Comparison of ENCODE assay signal across 11 cellular contexts in the genomic region with DNA sequence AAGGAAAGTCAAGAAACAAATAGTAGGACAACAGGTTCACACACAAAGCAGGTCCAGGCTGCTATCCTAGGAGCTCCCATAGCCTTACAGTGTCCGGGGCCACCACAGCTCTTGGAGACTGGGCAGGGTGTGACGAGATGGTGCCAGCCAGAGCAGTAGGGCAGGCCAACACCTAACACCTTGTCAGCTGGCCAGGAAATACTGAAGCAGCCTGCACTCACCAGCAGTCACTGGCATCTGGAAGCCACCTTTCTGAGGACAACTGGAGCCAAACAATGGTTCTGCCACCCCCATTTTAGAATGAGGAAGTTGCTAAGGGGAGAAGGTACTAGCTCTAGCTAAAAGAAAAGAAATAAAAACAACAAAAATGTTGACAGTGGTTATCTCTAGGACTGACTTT. TPM values are rescaled to one million over a fixed set of nuclear protein-coding genes. Genes with fewer than 3 reads are reported as not detected.
A peak's percentile ranks its signal among the peaks of the same experiment; 100 is the strongest.
DNase-seq lines count a peak whose midpoint lies in the region; ATAC-seq and TF ChIP-seq lines count a peak whose summit lies in the region.
"Had no signal": no experiment of that assay in that cellular context is flagged by ENCODE, and none has a peak within 500 bp of the region (broad histone marks: within the 10 kb centered on the region; RNA-seq: fewer than 3 reads in every experiment).

No MANE protein-coding gene starts in this region.

- H3K9me3 Mint-ChIP-seq in CD14-positive monocyte, result peaks cover 0 to 7% (median 3%) of the 10 kb centered on the region in 7 donors
- H3K9me3 Mint-ChIP-seq in naive thymus-derived CD8-positive, alpha-beta T cell, result peaks cover 0 to 9% (median 3%) of the 10 kb centered on the region in 9 donors

- H3K27me3 Mint-ChIP-seq in CD14-positive monocyte (ENCODE audit: low read depth in 3 of 3), result no peaks in the 10 kb centered on the region
- no peaks in the 10 kb centered on the region for H3K27me3 Mint-ChIP-seq in naive thymus-derived CD8-positive, alpha-beta T cell

- peak overlapping the region; percentile 91 to 97 (median 94) for H3K27ac Mint-ChIP-seq in CD14-positive monocyte
- H3K27ac Mint-ChIP-seq in naive thymus-derived CD8-positive, alpha-beta T cell, result peak overlapping the region in 9 of 10 donors; percentile 44 to 85 (median 82)

- H3K36me3 Mint-ChIP-seq in CD14-positive monocyte, result peaks cover 32 to 34% of the 10 kb centered on the region in 2 donors
- peaks cover 6 to 36% (median 13%) of the 10 kb centered on the region in 3 donors for H3K36me3 Mint-ChIP-seq in naive thymus-derived CD8-positive, alpha-beta T cell

- intact Hi-C loops in CD14-positive monocyte (cut with micrococcal nuclease), result loop anchor here in 1 of 2 donors (5.0 kb wide), 2 partner anchors 38 to 58 kb away; no protein-coding TSS in a partner anchor

- peak overlapping the region; percentile 98 for H3K27ac ChIP-seq in epithelial cell of prostate
- H3K27ac ChIP-seq: GM23248 had no signal

- DNase-seq in CD14-positive monocyte (ENCODE audit: low spot score) (no peak), NAMALWA (ENCODE audit: low spot score) (peak; percentile 29), epithelial cell of prostate (ENCODE audit: low read depth, low spot score) (no peak), GOT3 (lab: John Stamatoyannopoulos, UW) (no peak), C1 segment of cervical spinal cord (lab: John Stamatoyannopoulos, UW) (no peak), NCI-H524 treated with DMSO at 0.1 percent for 48 hours (lab: John Stamatoyannopoulos, UW) (no peak)
- peak in 1 of 10 donors; percentile 38 for DNase-seq in naive thymus-derived CD8-positive, alpha-beta T cell
- no peak for DNase-seq in activated CD4-positive, CD25-positive, alpha-beta regulatory T cell (lab: John Stamatoyannopoulos, UW)
- DNase-seq: activated T-cell treated with anti-CD3 and anti-CD28 coated beads, Interleukin-2, amount 50 U/mL, for 4 hours; GM23248; NCI-H1930 had no signal

- peak overlapping the region in 1 of 2 donors; percentile 45 for H3K4me3 Mint-ChIP-seq in CD14-positive monocyte
- peak overlapping the region in 4 of 10 donors; percentile 5 to 48 (median 24) for H3K4me3 Mint-ChIP-seq in naive thymus-derived CD8-positive, alpha-beta T cell
- H3K4me3 Mint-ChIP-seq: activated T-cell treated with anti-CD3 and anti-CD28 coated beads, Interleukin-2, amount 50 U/mL, for 4 hours had no signal

- no peak for TF ChIP-seq CTCF in CD14-positive monocyte (IDR thresholded peaks at IDR 0.05)

- peaks cover 91% of the 10 kb centered on the region for H3K4me1 Mint-ChIP-seq in CD14-positive monocyte
- H3K4me1 Mint-ChIP-seq in naive thymus-derived CD8-positive, alpha-beta T cell, result peaks cover 29 to 94% (median 70%) of the 10 kb centered on the region in 4 donors

- no peak for ATAC-seq in naive thymus-derived CD8-positive, alpha-beta T cell
- ATAC-seq: activated T-cell treated with anti-CD3 and anti-CD28 coated beads, Interleukin-2, amount 50 U/mL, for 4 hours had no signal

- POLR2A ChIA-PET in naive thymus-derived CD8-positive, alpha-beta T cell (lab: Charles Lee), result interaction anchor here (0.7 kb wide), 2 partner anchors 15 to 18 kb away, joined by 3 to 8 read pairs; no protein-coding TSS in a partner anchor

RNA-seq across cellular contexts. Expression of gene CCDC12, which starts 47.2 kb away (rescaled TPM):
- 10 to 100 TPM; 50.1 to 55.8 TPM for polyA plus RNA-seq in CD14-positive monocyte
- 10 to 100 TPM; 58.8 to 59.5 TPM for total RNA-seq in naive thymus-derived CD8-positive, alpha-beta T cell
- polyA plus RNA-seq in naive thymus-derived CD8-positive, alpha-beta T cell, result 100 to 1,000 TPM in 2 of 3 donors, 10 to 100 TPM in 1; 81.9 to 106 (median 106) TPM

RNA-seq across cellular contexts. Expression of gene NBEAL2, which starts 50.1 kb away (rescaled TPM):
- 10 to 100 TPM; 10.4 to 17.3 TPM for polyA plus RNA-seq in CD14-positive monocyte
- 10 to 100 TPM; 40.7 to 46.0 TPM for total RNA-seq in naive thymus-derived CD8-positive, alpha-beta T cell
- 1 to 10 TPM in 2 of 3 donors, under 1 TPM in 1; 0.89 to 2.8 (median 1.9) TPM for polyA plus RNA-seq in naive thymus-derived CD8-positive, alpha-beta T cell

RNA-seq across cellular contexts. Expression of gene PTH1R, which starts 51.8 kb away (rescaled TPM):
- polyA plus RNA-seq in CD14-positive monocyte, result not detected
- total RNA-seq in naive thymus-derived CD8-positive, alpha-beta T cell, result not detected
- not detected for polyA plus RNA-seq in naive thymus-derived CD8-positive, alpha-beta T cell
- total RNA-seq: activated T-cell treated with anti-CD3 and anti-CD28 coated beads, Interleukin-2, amount 50 U/mL, for 4 hours had no signal
